ENCODE assay signal across 8 cellular contexts in the genomic region with DNA sequence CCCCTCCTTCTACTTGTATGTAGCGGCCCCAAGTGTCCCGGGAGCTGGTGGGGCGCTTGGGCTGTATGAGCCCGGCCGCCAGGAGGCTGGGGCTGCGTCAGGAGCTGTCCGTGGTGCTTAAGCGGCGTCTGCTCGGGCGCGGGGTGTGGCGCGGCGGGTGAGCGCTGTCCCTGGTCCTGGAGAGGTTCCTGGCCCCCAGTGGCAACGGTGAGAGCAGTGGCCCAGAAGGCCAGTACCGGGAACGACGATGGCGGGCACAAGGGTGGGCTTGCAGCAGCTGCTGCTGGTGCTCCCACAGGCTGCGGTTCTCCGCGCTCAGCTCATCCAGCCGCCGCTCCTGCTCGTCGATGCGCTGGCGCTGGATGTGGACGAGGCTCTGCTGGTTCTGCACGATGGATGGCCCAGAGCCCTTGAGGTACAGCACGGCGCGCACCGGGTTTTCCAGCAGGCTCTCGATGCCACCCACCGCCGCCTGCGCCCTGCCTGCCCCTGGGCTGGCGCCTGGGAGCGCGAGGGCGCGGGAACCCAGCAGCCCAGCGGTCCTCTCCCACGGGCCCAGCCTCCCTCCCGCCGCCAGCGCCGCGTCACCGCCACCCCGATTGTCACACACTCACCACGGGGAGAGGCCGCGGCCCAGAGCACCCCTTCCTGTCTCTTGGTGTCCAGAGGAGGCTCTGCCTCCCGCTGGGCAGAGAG. TPM values are rescaled to one million over a fixed set of nuclear protein-coding genes. Genes with fewer than 3 reads are reported as not detected.
DNase-seq lines count a peak whose midpoint lies in the region; ATAC-seq and TF ChIP-seq lines count a peak whose summit lies in the region.

No MANE protein-coding gene starts in this region.

- no peaks in the 10 kb centered on the region for H3K36me3 ChIP-seq in effector memory CD4-positive, alpha-beta T cell (ENCODE audit: control insufficient read depth, insufficient read depth, low read length)

- no peak for ATAC-seq in HG02759 (IDR thresholded peaks at IDR 0.05; ENCODE audit: unreplicated experiment)

- no peaks in the 10 kb centered on the region for H3K9me3 ChIP-seq in effector memory CD4-positive, alpha-beta T cell (ENCODE audit: control insufficient read depth, low read length)

- peaks cover 4% of the 10 kb centered on the region for H3K27me3 ChIP-seq in effector memory CD4-positive, alpha-beta T cell (replicated peaks; ENCODE audit: control insufficient read depth, insufficient read depth, low read length, poor library complexity, severe bottlenecking)

- DNase-seq in GM13977 (ENCODE audit: low spot score) (peak; percentile 89), NCI-H1105 (lab: John Stamatoyannopoulos, UW) (peak; percentile 18), lung microvascular endothelial cell (ENCODE audit: low read depth in 2 of 2) (peak; percentile 79)
- DNase-seq in activated CD8-positive, alpha-beta memory T cell treated with anti-CD3 and anti-CD28 coated beads for 1 hour (ENCODE audit: extremely low read depth in 1 of 2, low read depth in 1 of 2): peak; percentile 46 to 60
- DNase-seq in effector memory CD4-positive, alpha-beta T cell: peak; percentile 42 to 62 (median 51)
- peak; percentile 37 for DNase-seq in stimulated activated CD8-positive, alpha-beta memory T cell treated with anti-CD3 and anti-CD28 coated beads, Interleukin-12 subunit alpha, Interleukin-12 subunit beta, amount 100 ng/mL, for 4 hours (ENCODE audit: low read depth)
- no peak for DNase-seq in NK-92 treated with Interleukin-12 subunit alpha and Interleukin-12 subunit beta, amount 100 ng/mL, for 24 hours (lab: John Stamatoyannopoulos, UW)

- in situ Hi-C loops in GM13977 (cut with MboI; ENCODE audit: low pct_unique_long_range_greater_than_20kb, low sequenced_read_pairs, unreplicated experiment): no loop called here

- TF ChIP-seq CTCF in GM13977 (IDR thresholded peaks at IDR 0.05; ENCODE audit: extremely low read depth, insufficient read depth, missing control alignments): peak; percentile 7

- no peak overlapping the region for H3K4me3 ChIP-seq in effector memory CD4-positive, alpha-beta T cell (ENCODE audit: insufficient read depth, low read depth, low read length, poor library complexity, severe bottlenecking)

- no peaks in the 10 kb centered on the region for H3K4me1 ChIP-seq in effector memory CD4-positive, alpha-beta T cell (ENCODE audit: control insufficient read depth, insufficient read depth, low read length, poor library complexity, severe bottlenecking)

- H3K27ac ChIP-seq in effector memory CD4-positive, alpha-beta T cell (ENCODE audit: insufficient read depth, low read length, poor library complexity, severe bottlenecking): no peak overlapping the region

RNA-seq across cellular contexts. Expression of a gene that starts 41.9 kb away (rescaled TPM):
- 24.8 and 44.0 TPM in 2 replicates for total RNA-seq in lung microvascular endothelial cell

RNA-seq across cellular contexts. Expression of a gene that starts 59.6 kb away (rescaled TPM):
- total RNA-seq in lung microvascular endothelial cell: 7.6 and 12.1 TPM in 2 replicates
